Comparison of ENCODE assay signal across 8 cellular contexts in the genomic region with DNA sequence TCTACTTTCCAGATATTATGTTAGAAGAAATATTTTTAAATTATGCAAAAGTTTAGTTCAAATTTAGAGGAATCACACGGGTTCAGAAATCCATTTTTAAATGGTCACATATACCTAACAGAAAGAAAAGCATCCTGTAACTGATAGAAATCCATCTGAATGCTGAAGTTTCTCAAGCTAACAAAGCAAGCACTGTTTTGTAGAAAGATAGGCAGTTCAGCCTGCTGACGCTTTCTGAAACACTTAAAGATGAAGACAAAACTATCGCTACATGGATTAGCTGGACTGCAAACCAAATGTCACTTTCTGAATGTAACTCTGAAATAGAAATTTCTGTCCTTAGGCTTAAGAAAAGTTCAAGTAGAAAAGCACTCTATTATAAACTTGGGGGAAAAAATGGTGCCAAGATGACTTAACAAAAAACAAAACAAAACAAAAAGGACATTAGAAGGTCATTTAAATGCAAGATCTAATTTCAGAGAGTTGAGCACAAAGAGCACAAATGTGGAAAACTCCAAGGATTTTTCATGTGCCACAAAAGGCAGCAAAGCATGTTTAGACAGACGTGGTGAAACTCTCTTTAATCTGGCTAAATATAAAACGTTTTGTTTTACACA. TPM values are rescaled to one million over a fixed set of nuclear protein-coding genes. Genes with fewer than 3 reads are reported as not detected.
DNase-seq lines count a peak whose midpoint lies in the region; ATAC-seq and TF ChIP-seq lines count a peak whose summit lies in the region.

No MANE protein-coding gene starts in this region.

- TF ChIP-seq POLR2A in esophagus squamous epithelium (IDR thresholded peaks at IDR 0.05): no peak

- H2AFZ ChIP-seq in parathyroid adenoma: peak overlapping the region; percentile 87

- H3K9ac ChIP-seq in parathyroid adenoma: peak overlapping the region; percentile 0

- peaks cover 0 to 11% (median 0%) of the 10 kb centered on the region in 4 donors for H3K27me3 ChIP-seq in esophagus squamous epithelium
- H3K27me3 ChIP-seq in parathyroid adenoma (ENCODE audit: control insufficient read depth, insufficient read depth, low read length): no peaks in the 10 kb centered on the region

- POLR2A ChIA-PET in RWPE1 (lab: Yijun Ruan, JAX; ENCODE audit: low non-redundant PET): interaction anchor here (0.6 kb wide), 1 partner anchor 81 kb away, joined by 3 read pairs; no protein-coding TSS in a partner anchor

- intact Hi-C loops in esophagus squamous epithelium (cut with DNase I): no loop called here

- H3K4me1 ChIP-seq in esophagus squamous epithelium: peaks cover 9 to 84% (median 45%) of the 10 kb centered on the region in 3 donors
- peaks cover 18% of the 10 kb centered on the region for H3K4me1 ChIP-seq in parathyroid adenoma

- peaks cover 7% of the 10 kb centered on the region for H3K79me2 ChIP-seq in parathyroid adenoma

- peak; percentile 17 for DNase-seq in ELR (ENCODE audit: low read depth)
- DNase-seq in RWPE1 (ENCODE audit: low spot score): no peak
- DNase-seq in esophagus squamous epithelium (lab: John Stamatoyannopoulos, UW): no peak
- DNase-seq in nucleus accumbens (lab: John Stamatoyannopoulos, UW): no peak
- no peak for DNase-seq in stimulated activated CD4-positive, alpha-beta T cell treated with anti-CD3 and anti-CD28 coated beads, Interleukin-4, amount 100 ng/mL, for 1 hour
- DNase-seq in activated CD4-positive, alpha-beta T cell treated with anti-CD3 and anti-CD28 coated beads, Interleukin-2, amount 50 U/mL, for 4 hours: no peak

- 8 to 11% methylated on average over 5 of the region's 5 CpGs for WGBS in esophagus squamous epithelium, 2 donors

- H3K4me3 ChIP-seq in esophagus squamous epithelium (peak overlapping the region; percentile 67 to 93 (median 86)), parathyroid adenoma (ENCODE audit: low read depth, low read length) (peak overlapping the region; percentile 78)

- no peak for TF ChIP-seq CTCF in RWPE1 (conservative IDR thresholded peaks at IDR 0.05; ENCODE audit: low read depth)
- TF ChIP-seq CTCF in esophagus squamous epithelium (IDR thresholded peaks at IDR 0.05): no peak
- TF ChIP-seq CTCF in parathyroid adenoma (IDR thresholded peaks at IDR 0.05): no peak

- no peak for ATAC-seq in HG02610 (IDR thresholded peaks at IDR 0.05; ENCODE audit: unreplicated experiment)

- CTCF ChIA-PET in RWPE1 (lab: Yijun Ruan, JAX): interaction anchor here (1.3 kb wide), 1 partner anchor 94 kb away, joined by 5 read pairs; no protein-coding TSS in a partner anchor

- peak overlapping the region; percentile 70 for H3K4me2 ChIP-seq in parathyroid adenoma (ENCODE audit: low read length)

- no peaks in the 10 kb centered on the region for H3K9me3 ChIP-seq in esophagus squamous epithelium
- H3K9me3 ChIP-seq in parathyroid adenoma (ENCODE audit: control insufficient read depth, low read length): no peaks in the 10 kb centered on the region

- H3K27ac ChIP-seq in RWPE1 (peak overlapping the region; percentile 96), esophagus squamous epithelium (peak overlapping the region; percentile 93 to 98 (median 95)), parathyroid adenoma (peak overlapping the region; percentile 92)

- H3K36me3 ChIP-seq in esophagus squamous epithelium: no peaks in the 10 kb centered on the region
- no peaks in the 10 kb centered on the region for H3K36me3 ChIP-seq in parathyroid adenoma (ENCODE audit: control insufficient read depth, insufficient read depth, low read length)

RNA-seq across cellular contexts. Expression of a gene that starts 1.3 kb away (rescaled TPM):
- total RNA-seq in esophagus squamous epithelium: 10 to 100 TPM; 13.3 to 29.1 (median 23.2) TPM
